ENCODE assay signal across 16 cellular contexts in genomic region chr12:50175716-50176026, GRCh38.
"Had no signal": no experiment of that assay in that cellular context is flagged by ENCODE, and none has a peak within 500 bp of the region (broad histone marks: within the 10 kb centered on the region; RNA-seq: fewer than 3 reads in every experiment).

No MANE protein-coding gene starts in this region.

- H3K27me3 ChIP-seq: esophagus squamous epithelium, right atrium auricular region, transverse colon, vagina had no signal

- H3K4me3 Mint-ChIP-seq: activated B cell treated with CpG ODN at 0.5 μM for 24 hours; memory B cell; natural killer cell treated with Interleukin-12 subunit alpha and Interleukin-12 subunit beta and Interleukin-15 and Interleukin-18, amount 100 ng/mL, for 72 hours; stimulated activated naive B cell treated with anti-CD40 and anti-IgM and Interleukin-4, amounts not matched to agents 10 μg/mL and 1 μg/mL and 100 μg/mL, for 72 hours; T-helper 17 cell had no signal

- ATAC-seq: natural killer cell treated with Interleukin-12 subunit alpha and Interleukin-12 subunit beta and Interleukin-15 and Interleukin-18, amount 100 ng/mL, for 72 hours; stimulated activated naive B cell treated with anti-CD40 and anti-IgM and Interleukin-4, amounts not matched to agents 10 μg/mL and 1 μg/mL and 100 μg/mL, for 72 hours; T-helper 17 cell had no signal

- H3K4me1 ChIP-seq: esophagus squamous epithelium, right atrium auricular region, transverse colon, vagina had no signal

- H3K27me3 Mint-ChIP-seq: activated B cell treated with CpG ODN at 0.5 μM for 24 hours; memory B cell; natural killer cell treated with Interleukin-12 subunit alpha and Interleukin-12 subunit beta and Interleukin-15 and Interleukin-18, amount 100 ng/mL, for 72 hours; stimulated activated naive B cell treated with anti-CD40 and anti-IgM and Interleukin-4, amounts not matched to agents 10 μg/mL and 1 μg/mL and 100 μg/mL, for 72 hours; T-helper 17 cell had no signal

- H3K9me3 ChIP-seq: esophagus squamous epithelium, right atrium auricular region, transverse colon, vagina had no signal

- H3K4me1 Mint-ChIP-seq: activated B cell treated with CpG ODN at 0.5 μM for 24 hours; memory B cell; stimulated activated naive B cell treated with anti-CD40 and anti-IgM and Interleukin-4, amounts not matched to agents 10 μg/mL and 1 μg/mL and 100 μg/mL, for 72 hours had no signal

- H3K4me3 ChIP-seq: esophagus squamous epithelium, right atrium auricular region, transverse colon, vagina had no signal

- H3K9me3 Mint-ChIP-seq: activated B cell treated with CpG ODN at 0.5 μM for 24 hours; memory B cell; natural killer cell treated with Interleukin-12 subunit alpha and Interleukin-12 subunit beta and Interleukin-15 and Interleukin-18, amount 100 ng/mL, for 72 hours; stimulated activated naive B cell treated with anti-CD40 and anti-IgM and Interleukin-4, amounts not matched to agents 10 μg/mL and 1 μg/mL and 100 μg/mL, for 72 hours had no signal

- DNase-seq: activated B cell treated with CpG ODN at 0.5 μM for 24 hours; activated CD4-positive, alpha-beta T cell treated with anti-CD3 and anti-CD28 coated beads for 48 hours; activated naive CD4-positive, alpha-beta T cell treated with anti-CD3 and anti-CD28 coated beads, Interleukin-2, amount 50 U/mL, for 16 hours; activated T-cell treated with anti-CD3 and anti-CD28 coated beads for 4 hours; esophagus squamous epithelium; left ventricle myocardium superior; occipital lobe; stimulated activated CD4-positive, alpha-beta T cell treated with anti-CD3 and anti-CD28 coated beads, Interleukin-15, amount 100 ng/mL, for 24 hours; stimulated activated CD4-positive, alpha-beta T cell treated with anti-CD3 and anti-CD28 coated beads, Interleukin-4, amount 100 ng/mL, for 1 hour; stimulated activated naive B cell treated with anti-CD40 and anti-IgM and Interleukin-4, amounts not matched to agents 10 μg/mL and 1 μg/mL and 100 μg/mL, for 72 hours; T-helper 17 cell; transverse colon had no signal

- H3K27ac ChIP-seq: esophagus squamous epithelium, right atrium auricular region, vagina had no signal

- H3K27ac Mint-ChIP-seq: activated B cell treated with CpG ODN at 0.5 μM for 24 hours; memory B cell; natural killer cell treated with Interleukin-12 subunit alpha and Interleukin-12 subunit beta and Interleukin-15 and Interleukin-18, amount 100 ng/mL, for 72 hours; stimulated activated naive B cell treated with anti-CD40 and anti-IgM and Interleukin-4, amounts not matched to agents 10 μg/mL and 1 μg/mL and 100 μg/mL, for 72 hours; T-helper 17 cell had no signal
